Comparison of ENCODE assay signal across 8 cellular contexts in genomic region chr1:192538407-192539311, GRCh38. TPM values are rescaled to one million over a fixed set of nuclear protein-coding genes. Genes with fewer than 3 reads are reported as not detected.
A peak's percentile ranks its signal among the peaks of the same experiment; 100 is the strongest.
DNase-seq lines count a peak whose midpoint lies in the region; ATAC-seq and TF ChIP-seq lines count a peak whose summit lies in the region.

No MANE protein-coding gene starts in this region.

- DNase-seq in AG04450 (ENCODE audit: low read depth, low spot score): no peak
- peak; percentile 26 for DNase-seq in activated T-helper 1 cell treated with anti-CD3 and anti-CD28 coated beads, Interleukin-12 subunit alpha, Interleukin-12 subunit beta, Interleukin-2, Interleukin-4 antibody, amounts not matched to agents 30 ng/mL and 10 ng/mL and 1 ng/mL, durations not matched to agents 14 hours and 24 hours and 36 hours (ENCODE audit: low spot score)
- DNase-seq in mesothelial cell of epicardium (ENCODE audit: low spot score in 2 of 2, unreplicated experiment in 2 of 2): no peak
- DNase-seq in NCI-H187 treated with DMSO at 0.1 percent for 48 hours (lab: John Stamatoyannopoulos, UW): no peak
- no peak for DNase-seq in HPDE6-E6E7 (ENCODE audit: extremely low spot score)
- no peak for DNase-seq in WERI-Rb-1

- no peaks in the 10 kb centered on the region for H3K36me3 ChIP-seq in WERI-Rb-1

- no peaks in the 10 kb centered on the region for H3K27me3 Mint-ChIP-seq in activated T-helper 1 cell treated with anti-CD3 and anti-CD28 coated beads, Interleukin-12 subunit alpha, Interleukin-12 subunit beta, Interleukin-2, Interleukin-4 antibody, amounts not matched to agents 30 ng/mL and 10 ng/mL and 1 ng/mL, durations not matched to agents 14 hours and 24 hours and 36 hours (ENCODE audit: insufficient read depth)
- no peaks in the 10 kb centered on the region for H3K27me3 Mint-ChIP-seq in mesothelial cell of epicardium (ENCODE audit: low read depth)

- H3K27me3 ChIP-seq in AG04450 (ENCODE audit: control insufficient read depth, insufficient read depth, low read length): no peaks in the 10 kb centered on the region
- no peaks in the 10 kb centered on the region for H3K27me3 ChIP-seq in WERI-Rb-1 (ENCODE audit: insufficient read depth, low read depth, severe bottlenecking)

- peak overlapping the region; percentile 66 for H3K4me3 Mint-ChIP-seq in activated T-helper 1 cell treated with anti-CD3 and anti-CD28 coated beads, Interleukin-12 subunit alpha, Interleukin-12 subunit beta, Interleukin-2, Interleukin-4 antibody, amounts not matched to agents 30 ng/mL and 10 ng/mL and 1 ng/mL, durations not matched to agents 14 hours and 24 hours and 36 hours
- no peak overlapping the region for H3K4me3 Mint-ChIP-seq in mesothelial cell of epicardium

- CTCF ChIA-PET in AG04450 (lab: Charles Lee): interaction anchor here (0.6 to 2.6 kb wide), 4 partner anchors 44 to 188 kb away, joined by 3 to 10 read pairs (median 3); no protein-coding TSS in a partner anchor

- H3K27ac ChIP-seq in AG04450 (ENCODE audit: low read depth, low read length): peak overlapping the region; percentile 94
- H3K27ac ChIP-seq in WERI-Rb-1: no peak overlapping the region

- no peak for TF ChIP-seq CTCF in AG04450 (IDR thresholded peaks at IDR 0.05; ENCODE audit: low read depth, low read length)
- TF ChIP-seq CTCF in mesothelial cell of epicardium (IDR thresholded peaks at IDR 0.05; ENCODE audit: unreplicated experiment): no peak
- no peak for TF ChIP-seq CTCF in WERI-Rb-1 (IDR thresholded peaks at IDR 0.05; ENCODE audit: low read depth, low read length)

- H3K36me3 Mint-ChIP-seq in activated T-helper 1 cell treated with anti-CD3 and anti-CD28 coated beads, Interleukin-12 subunit alpha, Interleukin-12 subunit beta, Interleukin-2, Interleukin-4 antibody, amounts not matched to agents 30 ng/mL and 10 ng/mL and 1 ng/mL, durations not matched to agents 14 hours and 24 hours and 36 hours (ENCODE audit: low read depth): peaks cover 7% of the 10 kb centered on the region
- peaks cover 10% of the 10 kb centered on the region for H3K36me3 Mint-ChIP-seq in mesothelial cell of epicardium

- H3K4me3 ChIP-seq in AG04450 (ENCODE audit: low read depth, low read length) (no peak overlapping the region), WERI-Rb-1 (ENCODE audit: low read depth, low read length) (no peak overlapping the region)

- intact Hi-C loops in activated T-helper 1 cell treated with anti-CD3 and anti-CD28 coated beads, Interleukin-12 subunit alpha, Interleukin-12 subunit beta, Interleukin-2, Interleukin-4 antibody, amounts not matched to agents 30 ng/mL and 10 ng/mL and 1 ng/mL, durations not matched to agents 14 hours and 24 hours and 36 hours (cut with micrococcal nuclease): loop anchor here (1.0 kb wide), 2 partner anchors 13 to 21 kb away; no protein-coding TSS in a partner anchor

- peak overlapping the region; percentile 90 for H3K27ac Mint-ChIP-seq in activated T-helper 1 cell treated with anti-CD3 and anti-CD28 coated beads, Interleukin-12 subunit alpha, Interleukin-12 subunit beta, Interleukin-2, Interleukin-4 antibody, amounts not matched to agents 30 ng/mL and 10 ng/mL and 1 ng/mL, durations not matched to agents 14 hours and 24 hours and 36 hours
- peak overlapping the region; percentile 99 for H3K27ac Mint-ChIP-seq in mesothelial cell of epicardium

- H3K9me3 ChIP-seq in AG04450 (ENCODE audit: control insufficient read depth, insufficient read depth, low read length) (no peaks in the 10 kb centered on the region), WERI-Rb-1 (ENCODE audit: severe bottlenecking) (no peaks in the 10 kb centered on the region)

- ATAC-seq in GM19324 (IDR thresholded peaks at IDR 0.05; ENCODE audit: low FRiP score, unreplicated experiment): peak; percentile 90
- peak; percentile 84 for ATAC-seq in HG03175 (IDR thresholded peaks at IDR 0.05; ENCODE audit: unreplicated experiment)

- POLR2A ChIA-PET in AG04450 (lab: Yijun Ruan, JAX): interaction anchor here (0.8 to 1.7 kb wide), 6 partner anchors 7 to 162 kb away, joined by 3 to 6 read pairs (median 4); no protein-coding TSS in a partner anchor

- no peaks in the 10 kb centered on the region for H3K9me3 Mint-ChIP-seq in activated T-helper 1 cell treated with anti-CD3 and anti-CD28 coated beads, Interleukin-12 subunit alpha, Interleukin-12 subunit beta, Interleukin-2, Interleukin-4 antibody, amounts not matched to agents 30 ng/mL and 10 ng/mL and 1 ng/mL, durations not matched to agents 14 hours and 24 hours and 36 hours
- peaks cover 4% of the 10 kb centered on the region for H3K9me3 Mint-ChIP-seq in mesothelial cell of epicardium

- peaks cover 67% of the 10 kb centered on the region for H3K4me1 Mint-ChIP-seq in activated T-helper 1 cell treated with anti-CD3 and anti-CD28 coated beads, Interleukin-12 subunit alpha, Interleukin-12 subunit beta, Interleukin-2, Interleukin-4 antibody, amounts not matched to agents 30 ng/mL and 10 ng/mL and 1 ng/mL, durations not matched to agents 14 hours and 24 hours and 36 hours (ENCODE audit: low read depth)
- H3K4me1 Mint-ChIP-seq in mesothelial cell of epicardium: peaks cover 61% of the 10 kb centered on the region

RNA-seq across cellular contexts. Expression of gene RGS1, which starts 36.9 kb away (rescaled TPM):
- polyA plus RNA-seq in AG04450 (2011; rRNA removed): not detected in 2 replicates
- polyA minus RNA-seq in AG04450 (2011; rRNA and poly(A)+ RNA removed): not detected in 2 replicates
- 11.8 and 12.0 TPM in 2 replicates for total RNA-seq in activated T-helper 1 cell treated with anti-CD3 and anti-CD28 coated beads, Interleukin-12 subunit alpha, Interleukin-12 subunit beta, Interleukin-2, Interleukin-4 antibody, amounts not matched to agents 30 ng/mL and 10 ng/mL and 1 ng/mL, durations not matched to agents 14 hours and 24 hours and 36 hours
- 0.38 to 0.40 TPM in 2 of 3 replicates, not detected in the other for total RNA-seq in mesothelial cell of epicardium
